ENCODE assay signal across 8 cellular contexts in the genomic region with DNA sequence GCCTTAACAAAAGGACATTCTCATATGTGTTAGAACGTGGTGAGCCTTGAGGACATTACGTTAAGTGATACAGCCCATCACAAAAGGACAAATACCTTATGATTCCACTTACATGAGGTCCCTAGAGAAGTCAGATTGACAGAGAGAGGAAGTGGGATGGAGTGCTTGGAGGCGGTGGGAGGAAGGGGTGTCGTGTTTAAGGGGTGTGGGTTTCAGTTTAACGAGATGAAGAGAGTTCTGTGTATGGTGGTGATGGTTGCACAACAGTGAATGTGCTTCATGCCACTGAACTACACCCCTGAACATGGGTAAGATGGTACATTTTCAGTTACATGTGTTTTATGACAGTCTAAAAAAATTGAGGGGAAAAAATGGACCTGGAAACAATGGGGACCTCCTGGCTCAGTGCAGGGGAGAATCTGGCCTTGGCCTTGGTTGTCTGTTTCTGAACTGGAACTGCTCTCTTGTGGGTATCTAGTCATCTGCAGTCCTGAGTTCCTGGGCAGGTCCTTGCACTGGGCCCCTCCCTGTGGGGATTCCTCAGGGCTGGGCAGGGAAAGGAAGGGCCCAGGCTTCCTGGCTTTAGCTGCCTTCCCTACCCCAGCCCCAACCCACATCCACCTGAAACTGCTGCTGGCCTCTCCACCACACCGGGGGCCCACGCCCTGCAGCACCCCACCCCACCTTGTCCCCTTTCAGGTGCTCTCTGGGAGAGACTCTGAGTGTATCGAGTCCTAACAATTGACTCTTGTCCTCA. TPM values are rescaled to one million over a fixed set of nuclear protein-coding genes. Genes with fewer than 3 reads are reported as not detected.
DNase-seq lines count a peak whose midpoint lies in the region; ATAC-seq, FAIRE-seq and TF ChIP-seq lines count a peak whose summit lies in the region.

No MANE protein-coding gene starts in this region.

- peak in 1 of 3 experiments; percentile 28; a peak in 1 of 6 replicates for TF ChIP-seq CTCF in GM12878 (IDR thresholded peaks at IDR 0.05 in 2 of 3, conservative IDR thresholded peaks at IDR 0.05 in 1 of 3; ENCODE audit: control insufficient read depth in 2 of 3, extremely low read depth in 1 of 3, insufficient read depth in 1 of 3, low read depth in 3 of 3, low read length in 3 of 3)

- H3K36me3 ChIP-seq in BLaER1 (peaks cover 68% of the 10 kb centered on the region), GM12878 (ENCODE audit: control insufficient read depth in 2 of 2, insufficient read depth in 2 of 2, low read length in 1 of 2) (peaks cover 0 to 6% of the 10 kb centered on the region in 2 experiments; a peak in 3 of 4 replicates), mucosa of rectum (ENCODE audit: control insufficient read depth in 2 of 2, insufficient read depth in 2 of 2, low read length in 2 of 2) (peaks cover 6 to 12% of the 10 kb centered on the region in 2 donors)

- FAIRE-seq in GM12878 (lab: Jason Lieb, UNC): peak; percentile 52

- ATAC-seq in GM12878 (peak; percentile 30), HG03159 (IDR thresholded peaks at IDR 0.05; ENCODE audit: unreplicated experiment) (no peak)
- ATAC-seq in activated CD4-positive, CD25-positive, alpha-beta regulatory T cell treated with anti-CD3 and anti-CD28 coated beads, Interleukin-2, amount 50 U/mL, for 24 hours: no peak

- WGBS in GM12878 (ENCODE audit: insufficient coverage, insufficient replicate concordance, low lambda C conversion rate, missing lambda C conversion rate): 31% methylated on average over 8 of the region's 8 CpGs

- no peak for TF ChIP-seq EP300 in GM12878 (IDR thresholded peaks at IDR 0.05; ENCODE audit: borderline replicate concordance in 1 of 2, control insufficient read depth in 1 of 2, low read depth in 2 of 2, low read length in 2 of 2)

- RAD21 ChIA-PET in GM12878 (lab: Charles Lee; ENCODE audit: unreplicated experiment): no interaction called here

- DNase-seq in M059J (ENCODE audit: low read depth) (peak; percentile 44), GM12878 (ENCODE audit: low read depth, low spot score) (no peak), NCI-H69 (lab: John Stamatoyannopoulos, UW) (no peak), NCI-H1694 treated with DMSO at 0.1 percent for 48 hours (lab: John Stamatoyannopoulos, UW) (no peak)

- H3K4me3 ChIP-seq in BLaER1: peak overlapping the region; percentile 5; the same call in 1 of the 2 replicates
- H3K4me3 ChIP-seq in GM12878: no peak overlapping the region; the same call in 1 of the 2 replicates
- H3K4me3 ChIP-seq in mucosa of rectum (ENCODE audit: low read length in 2 of 2): no peak overlapping the region

- H3K9ac ChIP-seq in BLaER1: peak overlapping the region; percentile 8; the same call in 1 of the 2 replicates
- H3K9ac ChIP-seq in GM12878 (ENCODE audit: control insufficient read depth, insufficient read depth, low read length): peak overlapping the region; percentile 31; the same call in 1 of the 2 replicates
- H3K9ac ChIP-seq in mucosa of rectum (ENCODE audit: low read depth in 1 of 2, low read length in 2 of 2): peak overlapping the region in 1 of 2 donors; percentile 59

- no peak for TF ChIP-seq POLR2A in GM12878 (IDR thresholded peaks at IDR 0.05; ENCODE audit: low read depth, low read length)

- BruUV-seq in GM12878 (replicated peaks; lab: Mats Ljungman, UMichigan): no TSS peak

- H3K27me3 ChIP-seq in BLaER1: no peaks in the 10 kb centered on the region
- H3K27me3 ChIP-seq in GM12878 (replicated peaks in 1 of 2; ENCODE audit: control insufficient read depth in 2 of 2, insufficient read depth in 2 of 2, low read length in 1 of 2): no peaks in the 10 kb centered on the region
- H3K27me3 ChIP-seq in mucosa of rectum (ENCODE audit: control insufficient read depth in 2 of 2, insufficient read depth in 2 of 2, low read length in 2 of 2): no peaks in the 10 kb centered on the region

- no peaks in the 10 kb centered on the region for H3K9me3 ChIP-seq in BLaER1
- H3K9me3 ChIP-seq in GM12878 (replicated peaks; ENCODE audit: control insufficient read depth, insufficient read depth, low read length): no peaks in the 10 kb centered on the region
- H3K9me3 ChIP-seq in mucosa of rectum (ENCODE audit: control insufficient read depth in 2 of 2, low read length in 2 of 2): no peaks in the 10 kb centered on the region

- POLR2A ChIA-PET in GM12878 (lab: Charles Lee): no interaction called here

- no peaks in the 10 kb centered on the region for H3K79me2 ChIP-seq in GM12878 (ENCODE audit: control insufficient read depth, insufficient read depth, low read length)

- H4K20me1 ChIP-seq in BLaER1 (peaks cover 65% of the 10 kb centered on the region), GM12878 (ENCODE audit: control insufficient read depth, insufficient read depth) (no peaks in the 10 kb centered on the region)

- TF ChIP-seq RAD21 in GM12878 (IDR thresholded peaks at IDR 0.05; ENCODE audit: insufficient read depth, low read depth, low read length): no peak

- H3K4me1 ChIP-seq in BLaER1 (peaks cover 64% of the 10 kb centered on the region), GM12878 (ENCODE audit: control insufficient read depth, insufficient read depth, low read length) (peaks cover 31% of the 10 kb centered on the region), mucosa of rectum (ENCODE audit: control insufficient read depth in 2 of 2, insufficient read depth in 2 of 2, low read length in 2 of 2) (peaks cover 22 to 29% of the 10 kb centered on the region in 2 donors)

- SMC1A ChIA-PET in GM12878 (lab: Charles Lee; ENCODE audit: uncharacterized antibody, unreplicated experiment): no interaction called here

- in situ Hi-C loops in GM12878 (cut with MboI): no loop called here

- peak overlapping the region; percentile 65 for H3K4me2 ChIP-seq in BLaER1
- peak overlapping the region; percentile 35 for H3K4me2 ChIP-seq in GM12878 (ENCODE audit: control insufficient read depth, insufficient read depth)

- peak overlapping the region; percentile 76 for H3K27ac ChIP-seq in BLaER1
- peak overlapping the region; percentile 61 for H3K27ac ChIP-seq in GM12878 (ENCODE audit: control insufficient read depth, insufficient read depth)
- peak overlapping the region; percentile 63 to 74 for H3K27ac ChIP-seq in mucosa of rectum (ENCODE audit: low read depth in 2 of 2, low read length in 2 of 2)

- intact Hi-C loops in GM12878 (cut with micrococcal nuclease; ENCODE audit: unreplicated experiment): no loop called here

- peak overlapping the region; percentile 48; the same call in 1 of the 2 replicates for H2AFZ ChIP-seq in GM12878 (ENCODE audit: control insufficient read depth, low read depth, low read length)

- CTCF ChIA-PET in GM12878 (lab: Yijun Ruan, JAX): interaction anchor here (0.6 to 1.0 kb wide), 2 partner anchors 12 to 20 kb away, joined by 3 to 4 read pairs; no protein-coding TSS in a partner anchor

RNA-seq across cellular contexts. Expression of a gene that starts 17.8 kb away (rescaled TPM):
- total RNA-seq in M059J (2014; rRNA removed; shearing (Covaris generic)): 47.9 and 65.2 TPM in 2 replicates
- 20.0 and 23.0 TPM in 2 replicates for total RNA-seq in GM12878 (2013; cell fraction: nucleolus; rRNA removed)
- total RNA-seq in GM12878 (2014; rRNA removed): 9.1 and 13.4 TPM in 2 replicates
- 5.9 and 6.9 TPM in 2 replicates for total RNA-seq in GM12878 (2014; rRNA removed; fragmentation: Illumina TruSeq; extraction: Trizol)
- total RNA-seq in GM12878 (2021): 15.7 and 15.9 TPM in 2 replicates
- 2.9 TPM for polyA plus RNA-seq in GM12878 (2011; ENCODE audit: low read depth)
- polyA plus RNA-seq in GM12878 (2011; rRNA removed): 3.7 and 8.9 TPM in 2 replicates
- polyA plus RNA-seq in GM12878 (2011; cell fraction: cytosol; rRNA removed): 12.0 and 13.2 TPM in 2 replicates
- polyA plus RNA-seq in GM12878 (2011; cell fraction: nucleus; rRNA removed): 10.1 and 15.4 TPM in 2 replicates
- 5.7 and 7.4 TPM in 2 replicates for polyA plus RNA-seq in GM12878 (2012)
- polyA plus RNA-seq in GM12878 (2014; fragmentation: Illumina TruSeq; extraction: Trizol): 3.5 and 7.6 TPM in 2 replicates
- polyA plus RNA-seq in GM12878 (2014; fragmentation: Nextera tagmentation; extraction: Ambion mirVana): 1 to 10 TPM; 1.6 to 2.3 TPM
- polyA plus RNA-seq in GM12878 (2014; rRNA removed): 10.5 and 12.6 TPM in 2 replicates
- polyA plus RNA-seq in GM12878 (2016; fragmentation: Nextera tagmentation; extraction: Ambion mirVana): 10 to 100 TPM; 15.1 to 15.6 TPM
- 25.2 and 28.5 TPM in 2 replicates for polyA minus RNA-seq in GM12878 (2011; rRNA and poly(A)+ RNA removed)
- polyA minus RNA-seq in GM12878 (2011; cell fraction: cytosol; rRNA and poly(A)+ RNA removed): 6.1 and 6.5 TPM in 2 replicates
- 8.6 and 22.6 TPM in 2 replicates for polyA minus RNA-seq in GM12878 (2011; cell fraction: nucleus; rRNA and poly(A)+ RNA removed)

RNA-seq across cellular contexts. Expression of a gene that starts 18.0 kb away (rescaled TPM):
- 12.7 and 15.9 TPM in 2 replicates for total RNA-seq in M059J (2014; rRNA removed; shearing (Covaris generic))
- 23.9 and 33.0 TPM in 2 replicates for total RNA-seq in GM12878 (2013; cell fraction: nucleolus; rRNA removed)
- total RNA-seq in GM12878 (2014; rRNA removed) (12.4 and 12.8 TPM in 2 replicates), GM12878 (2014; rRNA removed; fragmentation: Illumina TruSeq; extraction: Trizol) (6.3 and 7.4 TPM in 2 replicates), GM12878 (2021) (12.2 and 12.7 TPM in 2 replicates)
- 3.2 TPM for polyA plus RNA-seq in GM12878 (2011; ENCODE audit: low read depth)
- polyA plus RNA-seq in GM12878 (2011; rRNA removed) (8.6 and 14.0 TPM in 2 replicates), GM12878 (2014; fragmentation: Illumina TruSeq; extraction: Trizol) (5.4 and 7.9 TPM in 2 replicates), GM12878 (2014; fragmentation: Nextera tagmentation; extraction: Ambion mirVana) (1 to 10 TPM; 5.8 to 6.2 TPM), GM12878 (2014; rRNA removed) (15.7 and 15.9 TPM in 2 replicates), GM12878 (2016; fragmentation: Nextera tagmentation; extraction: Ambion mirVana) (10 to 100 TPM; 10.3 to 12.8 TPM)
- 15.7 and 17.5 TPM in 2 replicates for polyA plus RNA-seq in GM12878 (2011; cell fraction: cytosol; rRNA removed)
- polyA plus RNA-seq in GM12878 (2011; cell fraction: nucleus; rRNA removed): 75.8 and 77.3 TPM in 2 replicates
- polyA plus RNA-seq in GM12878 (2012): 7.6 and 7.7 TPM in 2 replicates
- polyA minus RNA-seq in GM12878 (2011; rRNA and poly(A)+ RNA removed): 8.6 and 12.4 TPM in 2 replicates
- 4.9 and 5.1 TPM in 2 replicates for polyA minus RNA-seq in GM12878 (2011; cell fraction: cytosol; rRNA and poly(A)+ RNA removed)
- 5.9 and 7.8 TPM in 2 replicates for polyA minus RNA-seq in GM12878 (2011; cell fraction: nucleus; rRNA and poly(A)+ RNA removed)

RNA-seq across cellular contexts. Expression of a gene that starts 21.0 kb away (rescaled TPM):
- total RNA-seq in M059J (2014; rRNA removed; shearing (Covaris generic)): not detected in 2 replicates
- total RNA-seq in GM12878 (2013; cell fraction: nucleolus; rRNA removed): not detected in 2 replicates
- total RNA-seq in GM12878 (2014; rRNA removed) (0.17 TPM in 1 of 2 replicates, not detected in the other), GM12878 (2014; rRNA removed; fragmentation: Illumina TruSeq; extraction: Trizol) (not detected in 2 replicates), GM12878 (2021) (not detected in 2 replicates)
- polyA plus RNA-seq in GM12878 (2011; ENCODE audit: low read depth): not detected
- polyA plus RNA-seq in GM12878 (2011; rRNA removed) (not detected in 2 replicates), GM12878 (2014; fragmentation: Illumina TruSeq; extraction: Trizol) (not detected in 2 replicates), GM12878 (2014; fragmentation: Nextera tagmentation; extraction: Ambion mirVana) (under 1 TPM in 1 of 2 experiments, not detected in 1; 0.09 TPM), GM12878 (2014; rRNA removed) (not detected in 2 replicates), GM12878 (2016; fragmentation: Nextera tagmentation; extraction: Ambion mirVana) (not detected)
- 0.10 TPM in 1 of 2 replicates, not detected in the other for polyA plus RNA-seq in GM12878 (2011; cell fraction: cytosol; rRNA removed)
- 0.31 and 0.35 TPM in 2 replicates for polyA plus RNA-seq in GM12878 (2011; cell fraction: nucleus; rRNA removed)
- 0.10 TPM in 1 of 2 replicates, not detected in the other for polyA plus RNA-seq in GM12878 (2012)
- polyA minus RNA-seq in GM12878 (2011; rRNA and poly(A)+ RNA removed): not detected in 2 replicates
- polyA minus RNA-seq in GM12878 (2011; cell fraction: cytosol; rRNA and poly(A)+ RNA removed): not detected in 2 replicates
- 0.38 TPM in 1 of 2 replicates, not detected in the other for polyA minus RNA-seq in GM12878 (2011; cell fraction: nucleus; rRNA and poly(A)+ RNA removed)

RNA-seq across cellular contexts. Expression of a gene that starts 47.7 kb away (rescaled TPM):
- total RNA-seq in M059J (2014; rRNA removed; shearing (Covaris generic)): 23.9 and 29.8 TPM in 2 replicates
- total RNA-seq in GM12878 (2013; cell fraction: nucleolus; rRNA removed): 11.4 and 11.8 TPM in 2 replicates
- total RNA-seq in GM12878 (2014; rRNA removed): 15.7 and 16.9 TPM in 2 replicates
- total RNA-seq in GM12878 (2014; rRNA removed; fragmentation: Illumina TruSeq; extraction: Trizol): 6.8 and 7.1 TPM in 2 replicates
- 9.3 and 10.9 TPM in 2 replicates for total RNA-seq in GM12878 (2021)
- 2.8 TPM for polyA plus RNA-seq in GM12878 (2011; ENCODE audit: low read depth)
- polyA plus RNA-seq in GM12878 (2011; rRNA removed): 3.5 and 6.4 TPM in 2 replicates
- 9.1 and 11.6 TPM in 2 replicates for polyA plus RNA-seq in GM12878 (2011; cell fraction: cytosol; rRNA removed)
- 6.9 and 7.5 TPM in 2 replicates for polyA plus RNA-seq in GM12878 (2011; cell fraction: nucleus; rRNA removed)
- 5.0 and 7.2 TPM in 2 replicates for polyA plus RNA-seq in GM12878 (2012)
- polyA plus RNA-seq in GM12878 (2014; fragmentation: Illumina TruSeq; extraction: Trizol): 8.4 and 9.0 TPM in 2 replicates
- polyA plus RNA-seq in GM12878 (2014; fragmentation: Nextera tagmentation; extraction: Ambion mirVana): 1 to 10 TPM; 1.9 to 3.2 TPM
- polyA plus RNA-seq in GM12878 (2014; rRNA removed): 9.3 and 10.4 TPM in 2 replicates
- polyA plus RNA-seq in GM12878 (2016; fragmentation: Nextera tagmentation; extraction: Ambion mirVana): 10 to 100 TPM; 17.8 to 18.2 TPM
- polyA minus RNA-seq in GM12878 (2011; rRNA and poly(A)+ RNA removed): 23.9 and 26.4 TPM in 2 replicates
- 4.1 and 7.1 TPM in 2 replicates for polyA minus RNA-seq in GM12878 (2011; cell fraction: cytosol; rRNA and poly(A)+ RNA removed)
- polyA minus RNA-seq in GM12878 (2011; cell fraction: nucleus; rRNA and poly(A)+ RNA removed): 20.3 and 30.5 TPM in 2 replicates

RNA-seq across cellular contexts. Expression of a gene that starts 47.8 kb away (rescaled TPM):
- 67.6 and 77.6 TPM in 2 replicates for total RNA-seq in M059J (2014; rRNA removed; shearing (Covaris generic))
- total RNA-seq in GM12878 (2013; cell fraction: nucleolus; rRNA removed): 285 and 303 TPM in 2 replicates
- total RNA-seq in GM12878 (2014; rRNA removed) (43.9 and 48.1 TPM in 2 replicates), GM12878 (2014; rRNA removed; fragmentation: Illumina TruSeq; extraction: Trizol) (32.4 and 34.0 TPM in 2 replicates), GM12878 (2021) (61.3 and 71.5 TPM in 2 replicates)
- polyA plus RNA-seq in GM12878 (2011; ENCODE audit: low read depth): 32.2 TPM
- polyA plus RNA-seq in GM12878 (2011; rRNA removed) (32.1 and 52.3 TPM in 2 replicates), GM12878 (2014; fragmentation: Illumina TruSeq; extraction: Trizol) (41.0 and 47.3 TPM in 2 replicates), GM12878 (2014; fragmentation: Nextera tagmentation; extraction: Ambion mirVana) (1 to 10 TPM; 1.4 to 3.5 TPM), GM12878 (2014; rRNA removed) (49.6 and 51.2 TPM in 2 replicates), GM12878 (2016; fragmentation: Nextera tagmentation; extraction: Ambion mirVana) (10 to 100 TPM; 72.9 to 73.7 TPM)
- polyA plus RNA-seq in GM12878 (2011; cell fraction: cytosol; rRNA removed): 81.9 and 97.9 TPM in 2 replicates
- polyA plus RNA-seq in GM12878 (2011; cell fraction: nucleus; rRNA removed): 179 and 219 TPM in 2 replicates
- 32.0 and 35.5 TPM in 2 replicates for polyA plus RNA-seq in GM12878 (2012)
- polyA minus RNA-seq in GM12878 (2011; rRNA and poly(A)+ RNA removed): 156 and 211 TPM in 2 replicates
- 73.6 and 85.4 TPM in 2 replicates for polyA minus RNA-seq in GM12878 (2011; cell fraction: cytosol; rRNA and poly(A)+ RNA removed)
- 78.3 and 126 TPM in 2 replicates for polyA minus RNA-seq in GM12878 (2011; cell fraction: nucleus; rRNA and poly(A)+ RNA removed)
